24 cellular contexts compared by ENCODE assay signal in the genomic region with DNA sequence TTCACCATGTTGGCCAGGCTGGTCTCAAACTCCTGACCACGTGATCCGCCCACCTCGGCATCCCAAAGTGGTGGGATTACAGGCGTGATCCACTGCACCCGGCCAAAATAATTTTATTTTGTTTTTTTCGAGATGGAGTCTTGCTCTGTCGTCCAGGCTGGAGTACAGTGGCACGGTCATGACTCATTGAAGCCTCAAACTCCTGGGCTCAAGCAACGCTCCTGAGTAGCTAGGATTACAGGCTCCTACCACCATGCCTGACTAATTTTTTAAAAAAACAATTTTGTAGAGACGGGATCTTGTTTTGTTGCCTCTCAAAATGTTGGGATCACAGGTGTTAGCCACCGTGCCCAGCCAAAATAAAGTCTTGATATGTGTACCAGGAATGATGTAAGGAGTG. TPM values are rescaled to one million over a fixed set of nuclear protein-coding genes. Genes with fewer than 3 reads are reported as not detected.
DNase-seq lines count a peak whose midpoint lies in the region; ATAC-seq and TF ChIP-seq lines count a peak whose summit lies in the region.
"Had no signal": no experiment of that assay in that cellular context is flagged by ENCODE, and none has a peak within 500 bp of the region (broad histone marks: within the 10 kb centered on the region; RNA-seq: fewer than 3 reads in every experiment).

No MANE protein-coding gene starts in this region.

- DNase-seq in EL (peak; percentile 11), LHCN-M2 (ENCODE audit: low read depth) (peak; percentile 62), glutamatergic neuron (no peak), DMS153 (lab: John Stamatoyannopoulos, UW) (no peak), GM19238 (ENCODE audit: insufficient read length, low spot score) (no peak)
- no peak for DNase-seq in activated T-cell treated with anti-CD3 and anti-CD28 coated beads, Interleukin-2, amount 50 U/mL, for 72 hours
- DNase-seq: CD4-positive, alpha-beta T cell; H7; HFFc6; IMR-90; MM.1S; NCI-H1092; NCI-H1436; NCI-H187 treated with DMSO at 0.1 percent for 48 hours; NCI-H2227 treated with DMSO at 0.1 percent for 48 hours; NCI-H510A; NCI-H748 treated with DMSO at 0.1 percent for 48 hours; PC-9; SK-N-SH had no signal

- peak overlapping the region; percentile 98 for H3K27ac Mint-ChIP-seq in glutamatergic neuron (ENCODE audit: unreplicated experiment)
- H3K27ac Mint-ChIP-seq in activated T-cell treated with anti-CD3 and anti-CD28 coated beads, Interleukin-2, amount 50 U/mL, for 72 hours: no peak overlapping the region
- H3K27ac Mint-ChIP-seq: CD4-positive, alpha-beta T cell; HFFc6 had no signal

- peaks cover 29% of the 10 kb centered on the region for H3K4me1 Mint-ChIP-seq in glutamatergic neuron (ENCODE audit: low read depth, unreplicated experiment)
- H3K4me1 Mint-ChIP-seq in activated T-cell treated with anti-CD3 and anti-CD28 coated beads, Interleukin-2, amount 50 U/mL, for 72 hours (ENCODE audit: low read depth): peaks cover 17% of the 10 kb centered on the region

- H3K4me3 Mint-ChIP-seq in glutamatergic neuron (ENCODE audit: unreplicated experiment): peak overlapping the region; percentile 83
- H3K4me3 Mint-ChIP-seq in activated T-cell treated with anti-CD3 and anti-CD28 coated beads, Interleukin-2, amount 50 U/mL, for 72 hours: no peak overlapping the region
- H3K4me3 Mint-ChIP-seq: CD4-positive, alpha-beta T cell; HFFc6 had no signal

- peaks cover 17% of the 10 kb centered on the region for H3K27me3 Mint-ChIP-seq in glutamatergic neuron (ENCODE audit: unreplicated experiment)
- peaks cover 56% of the 10 kb centered on the region for H3K27me3 Mint-ChIP-seq in activated T-cell treated with anti-CD3 and anti-CD28 coated beads, Interleukin-2, amount 50 U/mL, for 72 hours (ENCODE audit: low read depth)

- H3K9me3 Mint-ChIP-seq in glutamatergic neuron (ENCODE audit: unreplicated experiment): peaks cover 26% of the 10 kb centered on the region
- no peaks in the 10 kb centered on the region for H3K9me3 Mint-ChIP-seq in activated T-cell treated with anti-CD3 and anti-CD28 coated beads, Interleukin-2, amount 50 U/mL, for 72 hours
- H3K9me3 Mint-ChIP-seq: CD4-positive, alpha-beta T cell; HFFc6 had no signal

- TF ChIP-seq CTCF in VCaP (conservative IDR thresholded peaks at IDR 0.05) (no peak), glutamatergic neuron (IDR thresholded peaks at IDR 0.05; ENCODE audit: partially characterized antibody, unreplicated experiment) (no peak)

- no peaks in the 10 kb centered on the region for H3K36me3 Mint-ChIP-seq in glutamatergic neuron (ENCODE audit: unreplicated experiment)
- no peaks in the 10 kb centered on the region for H3K36me3 Mint-ChIP-seq in activated T-cell treated with anti-CD3 and anti-CD28 coated beads, Interleukin-2, amount 50 U/mL, for 72 hours (ENCODE audit: insufficient read depth in 2 of 2)

- ATAC-seq in HG03457 (IDR thresholded peaks at IDR 0.05; ENCODE audit: unreplicated experiment): no peak
- ATAC-seq in activated T-cell treated with anti-CD3 and anti-CD28 coated beads, Interleukin-2, amount 50 U/mL, for 72 hours (replicated peaks in 1 of 2): no peak

- H3K27ac ChIP-seq in VCaP: peak overlapping the region; percentile 81
- H3K27ac ChIP-seq: HL-60, PC-9, RWPE1 had no signal

RNA-seq across cellular contexts. Expression of a gene that starts 2.4 kb away (rescaled TPM):
- total RNA-seq in LHCN-M2 (2014; rRNA removed) (not detected in 2 replicates), glutamatergic neuron (ENCODE audit: unreplicated experiment) (35.4 TPM)
- 0.01 TPM for polyA plus RNA-seq in LHCN-M2 (2012)
- not detected for total RNA-seq in activated T-cell treated with anti-CD3 and anti-CD28 coated beads, Interleukin-2, amount 50 U/mL, for 72 hours
- total RNA-seq: CD4-positive, alpha-beta T cell; HFFc6; IMR-90; PC-9 had no signal
- polyA plus RNA-seq: BJ, IMR-90 had no signal

RNA-seq across cellular contexts. Expression of a gene that starts 11.4 kb away (rescaled TPM):
- total RNA-seq in LHCN-M2 (2014; rRNA removed) (43.7 and 61.7 TPM in 2 replicates), glutamatergic neuron (ENCODE audit: unreplicated experiment) (142 TPM)
- 52.3 TPM for polyA plus RNA-seq in LHCN-M2 (2012)
- 100 to 1,000 TPM in 1 of 2 donors, 10 to 100 TPM in 1; 97.0 to 132 TPM for total RNA-seq in activated T-cell treated with anti-CD3 and anti-CD28 coated beads, Interleukin-2, amount 50 U/mL, for 72 hours

Comparison
In these comparisons a context has a peak if more than half of its experiments do, and no peak if none do; other contexts are left out.
1. DNase-seq: peak in EL (single experiment) and LHCN-M2 (single experiment); none in glutamatergic neuron (single experiment), DMS153 (single experiment), activated T-cell treated with anti-CD3 and anti-CD28 coated beads, Interleukin-2, amount 50 U/mL, for 72 hours (0 of 2) and GM19238 (single experiment).
2. RNA of a gene that starts 2.4 kb away (total RNA-seq): 35.4 TPM in glutamatergic neuron (single experiment); not detected in LHCN-M2 and not detected in activated T-cell treated with anti-CD3 and anti-CD28 coated beads, Interleukin-2, amount 50 U/mL, for 72 hours; every median in the first group is over 10 times any median in the second.